In the genomic region with DNA sequence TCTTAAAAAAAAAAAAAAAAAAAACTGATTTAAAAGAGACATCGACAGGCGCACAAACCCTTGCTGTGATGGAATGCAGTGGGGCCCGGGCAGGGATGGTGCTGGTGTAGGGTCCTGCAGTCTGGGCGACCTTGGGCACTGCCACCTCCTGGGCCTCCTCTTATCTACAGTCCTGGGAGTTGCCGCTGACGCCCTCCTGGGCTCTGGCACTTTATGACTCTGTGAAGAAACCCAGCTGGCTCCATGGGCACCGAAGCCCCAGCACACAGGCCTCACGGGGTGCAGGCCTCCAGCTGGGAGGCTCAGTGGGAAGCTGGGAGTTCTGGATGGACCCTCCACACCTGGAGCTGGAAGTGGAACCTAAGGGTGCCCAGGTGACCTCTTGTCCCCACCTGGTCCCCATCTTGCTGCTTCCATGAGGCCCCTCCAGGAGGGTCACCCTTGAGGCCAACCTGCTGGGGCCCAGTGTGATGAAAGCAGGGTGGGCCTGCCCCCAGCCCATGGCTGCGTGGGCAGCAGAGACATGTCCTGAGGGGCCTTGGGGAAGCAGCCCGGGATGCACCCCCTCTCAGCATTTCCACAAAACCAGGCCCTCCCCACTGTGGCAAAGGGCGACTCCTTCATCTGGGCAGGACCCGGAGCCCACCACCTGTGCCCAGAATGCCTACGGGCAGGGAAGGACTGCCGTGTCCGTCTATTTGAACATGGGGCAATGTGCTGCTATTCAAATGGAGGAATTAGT, we compare ENCODE assay signal across 15 cellular contexts.
A peak's percentile ranks its signal among the peaks of the same experiment; 100 is the strongest.
DNase-seq lines count a peak whose midpoint lies in the region; ATAC-seq and TF ChIP-seq lines count a peak whose summit lies in the region.
"Had no signal": no experiment of that assay in that cellular context is flagged by ENCODE, and none has a peak within 500 bp of the region (broad histone marks: within the 10 kb centered on the region; RNA-seq: fewer than 3 reads in every experiment).

No MANE protein-coding gene starts in this region.

- H3K27ac Mint-ChIP-seq in mesothelial cell of epicardium: peak overlapping the region; percentile 79

- H3K4me3 Mint-ChIP-seq in mesothelial cell of epicardium: no peak overlapping the region

- H3K36me3 ChIP-seq in HUES6 (ENCODE audit: control insufficient read depth, insufficient read depth, low read length) (peaks cover 12% of the 10 kb centered on the region), spleen (peaks cover 0 to 49% (median 0%) of the 10 kb centered on the region in 6 donors)
- H3K36me3 ChIP-seq: uterus had no signal

- H3K4me1 ChIP-seq in HUES6 (ENCODE audit: control insufficient read depth, insufficient read depth, low read length) (peaks cover 29% of the 10 kb centered on the region), spleen (peaks cover 29 to 72% (median 48%) of the 10 kb centered on the region in 6 donors)

- H3K27ac ChIP-seq in HUES6 (ENCODE audit: low read depth, low read length) (0 out of 2 replicates have a peak overlapping the region, but pooled peaks have one; percentile 33), dorsolateral prefrontal cortex (peak overlapping the region; percentile 84 to 99 (median 98)), spleen (peak overlapping the region in 2 of 8 donors; percentile 2 to 17)
- H3K27ac ChIP-seq: uterus had no signal

- no peaks in the 10 kb centered on the region for H3K9me3 Mint-ChIP-seq in mesothelial cell of epicardium

- no peak for ATAC-seq in GM19452 (IDR thresholded peaks at IDR 0.05; ENCODE audit: unreplicated experiment)
- no peak for ATAC-seq in HG03196 (IDR thresholded peaks at IDR 0.05; ENCODE audit: unreplicated experiment)
- ATAC-seq: Panc1 had no signal

- peak in 2 of 10 donors; percentile 30 to 47 for DNase-seq in dorsolateral prefrontal cortex
- no peak for DNase-seq in mesothelial cell of epicardium (ENCODE audit: low spot score in 2 of 2, unreplicated experiment in 2 of 2)
- DNase-seq in spleen: peak; percentile 55
- no peak for DNase-seq in NOMO-1 treated with DMSO at 0.1 percent for 48 hours (lab: John Stamatoyannopoulos, UW; ENCODE audit: unreplicated experiment)
- DNase-seq in activated CD4-positive, alpha-beta T cell treated with anti-CD3 and anti-CD28 coated beads, Interleukin-2, amount 50 U/mL, for 48 hours: no peak
- DNase-seq: AML-193, cortex of kidney, GDM1, NCI-H2029, SW 1271, uterus had no signal

- H3K4me1 Mint-ChIP-seq in mesothelial cell of epicardium: peaks cover 29% of the 10 kb centered on the region

- 85 to 90% (median 86%) methylated on average over 12 to 15 of the region's 15 CpGs for WGBS in spleen, 5 donors

- peaks cover 9% of the 10 kb centered on the region for H3K36me3 Mint-ChIP-seq in mesothelial cell of epicardium

- H3K4me3 ChIP-seq in HUES6 (ENCODE audit: low read depth, low read length): no peak overlapping the region
- peak overlapping the region in 28 of 59 donors; percentile 1 to 51 (median 24) for H3K4me3 ChIP-seq in dorsolateral prefrontal cortex
- no peak overlapping the region for H3K4me3 ChIP-seq in spleen
- H3K4me3 ChIP-seq: uterus had no signal

- H3K9me3 ChIP-seq in HUES6 (ENCODE audit: control insufficient read depth, insufficient read depth, low read depth, low read length) (no peaks in the 10 kb centered on the region), spleen (no peaks in the 10 kb centered on the region)
- H3K9me3 ChIP-seq: uterus had no signal

- H3K27me3 ChIP-seq in HUES6 (ENCODE audit: control insufficient read depth, insufficient read depth, low read length) (no peaks in the 10 kb centered on the region), dorsolateral prefrontal cortex (no peaks in the 10 kb centered on the region), spleen (replicated peaks in 1 of 7) (no peaks in the 10 kb centered on the region)
- H3K27me3 ChIP-seq: uterus had no signal

- H3K9ac ChIP-seq in HUES6 (ENCODE audit: low read length): no peak overlapping the region

- H3K27me3 Mint-ChIP-seq in mesothelial cell of epicardium (ENCODE audit: low read depth): no peaks in the 10 kb centered on the region

- intact Hi-C loops in dorsolateral prefrontal cortex (cut with DNase I): loop anchor here (1.0 to 5.0 kb wide), 2 partner anchors 22 to 106 kb away; a partner anchor contains a TSS
- intact Hi-C loops in spleen (cut with DNase I; ENCODE audit: low total_unique reads): no loop called here

- no peak for TF ChIP-seq POLR2A in spleen (IDR thresholded peaks at IDR 0.05)

- TF ChIP-seq CTCF in dorsolateral prefrontal cortex (IDR thresholded peaks at IDR 0.05 in 54 of 56, conservative IDR thresholded peaks at IDR 0.05 in 2 of 56; ENCODE audit: low read depth in 1 of 56, partially characterized antibody in 56 of 56): no peak
- TF ChIP-seq CTCF in mesothelial cell of epicardium (IDR thresholded peaks at IDR 0.05; ENCODE audit: unreplicated experiment): no peak
- TF ChIP-seq CTCF in spleen (IDR thresholded peaks at IDR 0.05 in 8 of 11, conservative IDR thresholded peaks at IDR 0.05 in 3 of 11): no peak
